In genomic region chr2:16156411-16156810, GRCh38 we compare ENCODE assay signal across 8 cellular contexts.
"Had no signal": no experiment of that assay in that cellular context is flagged by ENCODE, and none has a peak within 500 bp of the region (broad histone marks: within the 10 kb centered on the region; RNA-seq: fewer than 3 reads in every experiment).

No MANE protein-coding gene starts in this region.

- H3K4me1 ChIP-seq: HAP-1 had no signal

- H3K4me3 ChIP-seq: GM23248, GM23338, HAP-1 had no signal

- DNase-seq: GM23248, GOT3, H7, H9, HCEC 1CT, HFFc6 had no signal

- H3K36me3 ChIP-seq: HAP-1 had no signal

- H3K9me3 ChIP-seq: HAP-1 had no signal
